8 cellular contexts compared by ENCODE assay signal in the genomic region with DNA sequence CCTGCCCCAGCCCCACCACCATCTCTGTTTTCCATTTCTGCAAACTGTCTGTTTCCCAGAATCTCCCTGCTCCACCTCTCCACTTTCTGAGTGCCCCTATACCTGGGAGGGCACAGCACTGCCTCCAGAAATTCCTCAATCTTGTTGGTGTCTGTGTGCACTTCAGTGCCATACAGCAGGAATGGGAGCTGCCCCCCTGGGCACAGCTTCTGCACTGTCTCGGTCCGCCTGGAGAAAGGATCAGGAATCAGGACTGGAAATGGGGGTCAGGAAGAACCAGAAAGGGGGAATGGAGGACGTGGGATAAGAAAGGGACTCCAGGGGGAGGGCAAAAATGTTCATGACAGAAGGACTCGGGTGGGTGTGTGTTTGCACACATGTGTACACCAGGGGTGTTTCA. TPM values are rescaled to one million over a fixed set of nuclear protein-coding genes. Genes with fewer than 3 reads are reported as not detected.
A peak's percentile ranks its signal among the peaks of the same experiment; 100 is the strongest.
DNase-seq lines count a peak whose midpoint lies in the region; TF ChIP-seq lines count a peak whose summit lies in the region.
"Had no signal": no experiment of that assay in that cellular context is flagged by ENCODE, and none has a peak within 500 bp of the region (broad histone marks: within the 10 kb centered on the region; RNA-seq: fewer than 3 reads in every experiment).

No MANE protein-coding gene starts in this region.

- H3K4me1 ChIP-seq in colonic mucosa (peaks cover 10% of the 10 kb centered on the region), skeletal muscle tissue (ENCODE audit: control insufficient read depth in 3 of 3, insufficient read depth in 3 of 3, low read length in 3 of 3) (peaks cover 35 to 45% (median 38%) of the 10 kb centered on the region in 3 donors)

- DNase-seq in NB4 (ENCODE audit: low read depth) (no peak), colonic mucosa (no peak), NCI-H1092 (lab: John Stamatoyannopoulos, UW) (no peak), kidney glomerular epithelial cell (lab: John Stamatoyannopoulos, UW) (no peak), C1 segment of cervical spinal cord (lab: John Stamatoyannopoulos, UW) (no peak)
- DNase-seq: NCI-H2029 treated with DMSO at 0.1 percent for 48 hours had no signal

- TF ChIP-seq CTCF in NB4 (IDR thresholded peaks at IDR 0.05; ENCODE audit: low read depth, low read length) (no peak), colonic mucosa (IDR thresholded peaks at IDR 0.05) (no peak)

- H3K9ac ChIP-seq in colonic mucosa (ENCODE audit: low read depth in 2 of 2, low read length in 2 of 2): peak overlapping the region; percentile 95 to 100
- no peak overlapping the region for H3K9ac ChIP-seq in skeletal muscle tissue (ENCODE audit: low read depth in 1 of 3, low read length in 3 of 3)

- TF ChIP-seq POLR2A in NB4 (IDR thresholded peaks at IDR 0.05; ENCODE audit: extremely low read depth, insufficient read length): no peak

- H3K4me3 ChIP-seq in NB4 (ENCODE audit: low read depth, low read length) (peak overlapping the region; percentile 100), colonic mucosa (no peak overlapping the region), skeletal muscle tissue (ENCODE audit: low read length in 3 of 3) (peak overlapping the region in 1 of 3 donors; percentile 65)

- H3K27ac ChIP-seq in colonic mucosa (peak overlapping the region; percentile 86), skeletal muscle tissue (ENCODE audit: low read depth, low read length) (peak overlapping the region; percentile 81)

- no peaks in the 10 kb centered on the region for H3K27me3 ChIP-seq in colonic mucosa
- H3K27me3 ChIP-seq in skeletal muscle tissue (ENCODE audit: control insufficient read depth in 3 of 3, insufficient read depth in 3 of 3, low read length in 3 of 3): peaks cover 0 to 14% (median 0%) of the 10 kb centered on the region in 3 donors

- no peaks in the 10 kb centered on the region for H3K9me3 ChIP-seq in colonic mucosa
- no peaks in the 10 kb centered on the region for H3K9me3 ChIP-seq in skeletal muscle tissue (ENCODE audit: control insufficient read depth in 3 of 3, low read length in 3 of 3)

- H3K36me3 ChIP-seq in colonic mucosa: peaks cover 14% of the 10 kb centered on the region
- H3K36me3 ChIP-seq in skeletal muscle tissue (ENCODE audit: control insufficient read depth in 3 of 3, insufficient read depth in 3 of 3, low read length in 3 of 3): peaks cover 4 to 19% (median 14%) of the 10 kb centered on the region in 3 donors

- intact Hi-C loops in colonic mucosa (cut with DNase I): no loop called here

RNA-seq across cellular contexts. Expression of a gene that starts 2.6 kb away (rescaled TPM):
- total RNA-seq in colonic mucosa (100 to 1,000 TPM; 622 to 646 TPM), skeletal muscle tissue (152 TPM)

RNA-seq across cellular contexts. Expression of a gene that starts 4.6 kb away (rescaled TPM):
- total RNA-seq in colonic mucosa (10 to 100 TPM; 92.1 to 98.7 TPM), skeletal muscle tissue (73.1 TPM)

RNA-seq across cellular contexts. Expression of a gene that starts 6.1 kb away (rescaled TPM):
- total RNA-seq in colonic mucosa (10 to 100 TPM; 13.3 to 34.2 TPM), skeletal muscle tissue (3.1 TPM)

RNA-seq across cellular contexts. Expression of a gene that starts 10.6 kb away (rescaled TPM):
- under 1 TPM; 0.19 to 0.57 TPM for total RNA-seq in colonic mucosa
- total RNA-seq in skeletal muscle tissue: 0.52 TPM

RNA-seq across cellular contexts. Expression of a gene that starts 12.2 kb away (rescaled TPM):
- total RNA-seq in colonic mucosa (1 to 10 TPM in 1 of 2 donors, not detected in 1; 2.3 TPM), skeletal muscle tissue (not detected)
- total RNA-seq: mononuclear cell had no signal

Comparison
In these comparisons a context has a peak if more than half of its experiments do, and no peak if none do; other contexts are left out.
1. H3K9ac ChIP-seq: peak in colonic mucosa (2 of 2); none in skeletal muscle tissue (0 of 3).